1 cellular context compared by ENCODE assay signal in the genomic region with DNA sequence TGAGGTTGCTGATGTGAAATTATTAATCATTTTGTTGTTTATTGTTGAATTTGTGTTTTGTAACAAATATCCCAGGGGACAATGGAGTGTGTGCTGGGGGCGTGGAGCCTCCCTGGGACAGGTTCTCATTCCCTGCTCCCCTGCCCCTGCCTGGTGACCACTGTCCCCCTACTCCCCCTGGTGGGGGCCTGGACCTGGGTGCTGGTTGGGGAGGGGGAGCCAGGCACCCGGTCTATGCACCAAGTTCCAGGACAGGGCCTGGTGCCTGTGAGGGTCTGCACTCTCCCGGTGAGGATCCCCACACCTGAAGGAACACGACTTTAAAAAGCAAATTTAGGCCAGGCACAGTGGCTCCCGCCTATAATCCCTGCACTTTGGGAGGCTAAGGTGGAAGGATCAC.
TF ChIP-seq lines count a peak whose summit lies in the region.

No MANE protein-coding gene starts in this region.

TF ChIP-seq in HepG2, 621 proteins besides CTCF, POLR2A, EP300 and RAD21 (continued from another document):
- TF ChIP-seq, protein P1, sequence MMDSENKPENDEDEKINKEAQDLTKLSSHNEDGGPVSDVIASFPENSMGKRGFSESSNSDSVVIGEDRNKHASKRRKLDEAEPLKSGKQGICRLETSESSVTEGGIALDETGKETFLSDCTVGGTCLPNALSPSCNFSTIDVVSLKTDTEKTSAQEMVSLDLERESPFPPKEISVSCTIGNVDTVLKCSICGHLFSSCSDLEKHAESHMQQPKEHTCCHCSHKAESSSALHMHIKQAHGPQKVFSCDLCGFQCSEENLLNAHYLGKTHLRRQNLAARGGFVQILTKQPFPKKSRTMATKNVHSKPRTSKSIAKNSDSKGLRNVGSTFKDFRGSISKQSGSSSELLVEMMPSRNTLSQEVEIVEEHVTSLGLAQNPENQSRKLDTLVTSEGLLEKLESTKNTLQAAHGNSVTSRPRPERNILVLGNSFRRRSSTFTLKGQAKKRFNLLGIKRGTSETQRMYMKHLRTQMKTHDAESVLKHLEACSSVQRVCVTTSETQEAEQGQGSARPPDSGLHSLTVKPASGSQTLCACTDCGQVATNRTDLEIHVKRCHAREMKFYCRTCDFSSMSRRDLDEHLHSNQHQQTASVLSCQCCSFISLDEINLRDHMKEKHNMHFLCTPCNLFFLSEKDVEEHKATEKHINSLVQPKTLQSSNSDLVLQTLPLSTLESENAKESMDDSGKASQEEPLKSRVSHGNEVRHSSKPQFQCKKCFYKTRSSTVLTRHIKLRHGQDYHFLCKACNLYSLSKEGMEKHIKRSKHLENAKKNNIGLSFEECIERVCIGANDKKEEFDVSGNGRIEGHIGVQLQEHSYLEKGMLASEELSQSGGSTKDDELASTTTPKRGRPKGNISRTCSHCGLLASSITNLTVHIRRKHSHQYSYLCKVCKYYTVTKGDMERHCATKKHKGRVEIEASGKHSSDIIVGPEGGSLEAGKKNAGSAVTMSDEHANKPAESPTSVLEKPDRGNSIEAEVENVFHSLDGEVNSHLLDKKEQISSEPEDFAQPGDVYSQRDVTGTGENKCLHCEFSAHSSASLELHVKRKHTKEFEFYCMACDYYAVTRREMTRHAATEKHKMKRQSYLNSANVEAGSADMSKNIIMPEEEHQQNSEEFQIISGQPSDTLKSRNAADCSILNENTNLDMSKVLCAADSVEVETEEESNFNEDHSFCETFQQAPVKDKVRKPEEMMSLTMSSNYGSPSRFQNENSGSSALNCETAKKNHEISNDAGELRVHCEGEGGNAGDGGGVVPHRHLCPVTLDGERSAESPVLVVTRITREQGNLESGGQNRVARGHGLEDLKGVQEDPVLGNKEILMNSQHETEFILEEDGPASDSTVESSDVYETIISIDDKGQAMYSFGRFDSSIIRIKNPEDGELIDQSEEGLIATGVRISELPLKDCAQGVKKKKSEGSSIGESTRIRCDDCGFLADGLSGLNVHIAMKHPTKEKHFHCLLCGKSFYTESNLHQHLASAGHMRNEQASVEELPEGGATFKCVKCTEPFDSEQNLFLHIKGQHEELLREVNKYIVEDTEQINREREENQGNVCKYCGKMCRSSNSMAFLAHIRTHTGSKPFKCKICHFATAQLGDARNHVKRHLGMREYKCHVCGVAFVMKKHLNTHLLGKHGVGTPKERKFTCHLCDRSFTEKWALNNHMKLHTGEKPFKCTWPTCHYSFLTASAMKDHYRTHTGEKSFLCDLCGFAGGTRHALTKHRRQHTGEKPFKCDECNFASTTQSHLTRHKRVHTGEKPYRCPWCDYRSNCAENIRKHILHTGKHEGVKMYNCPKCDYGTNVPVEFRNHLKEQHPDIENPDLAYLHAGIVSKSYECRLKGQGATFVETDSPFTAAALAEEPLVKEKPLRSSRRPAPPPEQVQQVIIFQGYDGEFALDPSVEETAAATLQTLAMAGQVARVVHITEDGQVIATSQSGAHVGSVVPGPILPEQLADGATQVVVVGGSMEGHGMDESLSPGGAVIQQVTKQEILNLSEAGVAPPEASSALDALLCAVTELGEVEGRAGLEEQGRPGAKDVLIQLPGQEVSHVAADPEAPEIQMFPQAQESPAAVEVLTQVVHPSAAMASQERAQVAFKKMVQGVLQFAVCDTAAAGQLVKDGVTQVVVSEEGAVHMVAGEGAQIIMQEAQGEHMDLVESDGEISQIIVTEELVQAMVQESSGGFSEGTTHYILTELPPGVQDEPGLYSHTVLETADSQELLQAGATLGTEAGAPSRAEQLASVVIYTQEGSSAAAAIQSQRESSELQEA (CRISPR knock-in tag; IDR thresholded peaks at IDR 0.05; ENCODE audit: not compliant biosample characterization) = no peak
